Comparison of ENCODE assay signal across 10 cellular contexts in genomic region chr11:44593194-44593593, GRCh38. TPM values are rescaled to one million over a fixed set of nuclear protein-coding genes. Genes with fewer than 3 reads are reported as not detected.
DNase-seq lines count a peak whose midpoint lies in the region; ATAC-seq, FAIRE-seq and TF ChIP-seq lines count a peak whose summit lies in the region.
"Had no signal": no experiment of that assay in that cellular context is flagged by ENCODE, and none has a peak within 500 bp of the region (broad histone marks: within the 10 kb centered on the region; RNA-seq: fewer than 3 reads in every experiment).

No MANE protein-coding gene starts in this region.

- no peak for TF ChIP-seq POLR2A in Peyer's patch (IDR thresholded peaks at IDR 0.05)

- H3K27ac ChIP-seq in HL-60 (replicated peaks) = peak overlapping the region; percentile 56; the same call in 1 of the 2 replicates
- peak overlapping the region; percentile 33 for H3K27ac ChIP-seq in keratinocyte (ENCODE audit: control insufficient read depth, insufficient read depth, low read length)
- H3K27ac ChIP-seq in skin epidermis = peak overlapping the region in 12 of 21 experiments; percentile 2 to 86 (median 64)
- peak overlapping the region in 2 of 4 donors; percentile 53 to 55 for H3K27ac ChIP-seq in Peyer's patch

- no peak for ATAC-seq in activated T-helper 17 cell treated with anti-CD3 and anti-CD28 coated beads, Interleukin-2, amount 50 U/mL, for 72 hours (replicated peaks)
- no peak for ATAC-seq in HG02852 (IDR thresholded peaks at IDR 0.05; ENCODE audit: unreplicated experiment)

- H3K4me1 Mint-ChIP-seq in activated T-helper 17 cell treated with anti-CD3 and anti-CD28 coated beads, Interleukin-2, amount 50 U/mL, for 72 hours = peaks cover 78% of the 10 kb centered on the region

- dilution Hi-C loops in keratinocyte (cut with MboI; ENCODE audit: extremely low pct_ligation_motif_present, low sequenced_read_pairs) = no loop called here

- peaks cover 4% of the 10 kb centered on the region for H4K20me1 ChIP-seq in keratinocyte (ENCODE audit: control insufficient read depth, extremely low read depth, insufficient read depth, low read length)

- H3K36me3 Mint-ChIP-seq in activated T-helper 17 cell treated with anti-CD3 and anti-CD28 coated beads, Interleukin-2, amount 50 U/mL, for 72 hours (ENCODE audit: low read depth) = peaks cover 100% of the 10 kb centered on the region

- peaks cover 18 to 23% of the 10 kb centered on the region in 2 experiments for H3K36me3 ChIP-seq in keratinocyte (ENCODE audit: control insufficient read depth in 2 of 2, extremely low read depth in 1 of 2, insufficient read depth in 2 of 2, low read length in 2 of 2)
- H3K36me3 ChIP-seq in Peyer's patch = peaks cover 0 to 10% (median 0%) of the 10 kb centered on the region in 3 donors

- H3K27me3 ChIP-seq in HL-60 (ENCODE audit: insufficient read depth, poor library complexity, severe bottlenecking) (no peaks in the 10 kb centered on the region), keratinocyte (ENCODE audit: control insufficient read depth, extremely low read depth, insufficient read depth, low read length) (no peaks in the 10 kb centered on the region), Peyer's patch (no peaks in the 10 kb centered on the region)

- FAIRE-seq in keratinocyte (lab: Jason Lieb, UNC) = no peak

- TF ChIP-seq CTCF in HL-60 (IDR thresholded peaks at IDR 0.05; ENCODE audit: insufficient read depth, low read length) (no peak), keratinocyte (optimal IDR thresholded peaks at IDR 0.05 in 1 of 3, IDR thresholded peaks at IDR 0.05 in 1 of 3, conservative IDR thresholded peaks at IDR 0.05 in 1 of 3; ENCODE audit: extremely low read depth in 1 of 3, insufficient read depth in 2 of 3, low read length in 3 of 3) (no peak), Peyer's patch (IDR thresholded peaks at IDR 0.05) (no peak)

- no peaks in the 10 kb centered on the region for H3K79me2 ChIP-seq in keratinocyte (ENCODE audit: control insufficient read depth, insufficient read depth, low read length)

- H3K9me1 ChIP-seq in keratinocyte (ENCODE audit: control insufficient read depth, extremely low read depth, insufficient read depth, low read length) = no peaks in the 10 kb centered on the region

- peak overlapping the region; percentile 95 for H3K27ac Mint-ChIP-seq in activated T-helper 17 cell treated with anti-CD3 and anti-CD28 coated beads, Interleukin-2, amount 50 U/mL, for 72 hours

- no peaks in the 10 kb centered on the region for H3K27me3 Mint-ChIP-seq in activated T-helper 17 cell treated with anti-CD3 and anti-CD28 coated beads, Interleukin-2, amount 50 U/mL, for 72 hours

- H3K9me3 Mint-ChIP-seq in activated T-helper 17 cell treated with anti-CD3 and anti-CD28 coated beads, Interleukin-2, amount 50 U/mL, for 72 hours = no peaks in the 10 kb centered on the region

- DNase-seq in HL-60 (ENCODE audit: low read depth in 1 of 2, low spot score in 1 of 2) (no peak), keratinocyte (ENCODE audit: low read depth, low spot score) (no peak), MV-4-11 (lab: John Stamatoyannopoulos, UW) (no peak), Peyer's patch (no peak), DMS79 treated with DMSO at 0.1 percent for 48 hours (lab: John Stamatoyannopoulos, UW) (no peak)
- DNase-seq: DMS79, MM.1S had no signal

- peaks cover 22% of the 10 kb centered on the region for H3K4me1 ChIP-seq in keratinocyte (ENCODE audit: control insufficient read depth, extremely low read depth, insufficient read depth, low read length)
- H3K4me1 ChIP-seq in Peyer's patch = peaks cover 0 to 52% (median 17%) of the 10 kb centered on the region in 4 donors

- H3K9me3 ChIP-seq in keratinocyte (ENCODE audit: control insufficient read depth, low read depth, low read length) = no peaks in the 10 kb centered on the region
- H3K9me3 ChIP-seq in Peyer's patch = no peaks in the 10 kb centered on the region

- H3K4me2 ChIP-seq in keratinocyte (ENCODE audit: control insufficient read depth, extremely low read depth, insufficient read depth, low read depth, low read length) = peak overlapping the region; percentile 31

- H2AFZ ChIP-seq in keratinocyte (ENCODE audit: control insufficient read depth, low read length) = no peak overlapping the region

- H3K4me3 ChIP-seq in HL-60 (replicated peaks; ENCODE audit: insufficient read depth, low read length) (no peak overlapping the region), keratinocyte (ENCODE audit: control insufficient read depth in 2 of 3, extremely low read depth in 1 of 3, insufficient read depth in 2 of 3, low read depth in 1 of 3, low read length in 3 of 3) (no peak overlapping the region), skin epidermis (no peak overlapping the region), Peyer's patch (no peak overlapping the region)

- peak overlapping the region; percentile 28 for H3K9ac ChIP-seq in keratinocyte (ENCODE audit: control insufficient read depth, extremely low read depth, insufficient read depth, low read length)

- peak overlapping the region; percentile 80 for H3K4me3 Mint-ChIP-seq in activated T-helper 17 cell treated with anti-CD3 and anti-CD28 coated beads, Interleukin-2, amount 50 U/mL, for 72 hours

RNA-seq across cellular contexts. Expression of gene CD82, which starts 27.7 kb away (rescaled TPM):
- total RNA-seq in activated T-helper 17 cell treated with anti-CD3 and anti-CD28 coated beads, Interleukin-2, amount 50 U/mL, for 72 hours = 100 to 1,000 TPM; 147 to 620 TPM
- polyA plus RNA-seq in keratinocyte = 118 to 209 TPM (median 204 TPM) in 3 replicates
- polyA plus RNA-seq in keratinocyte (2011; ENCODE audit: low read depth) = 32.3 TPM
- polyA plus RNA-seq in keratinocyte (2011; cell fraction: cytosol; rRNA removed) = 54.2 and 96.1 TPM in 2 replicates
- polyA plus RNA-seq in keratinocyte (2011; cell fraction: nucleus; rRNA removed) = 291 and 302 TPM in 2 replicates
- 102 and 180 TPM in 2 replicates for polyA plus RNA-seq in keratinocyte (2012; ENCODE audit: low replicate concordance)
- 136 to 381 TPM (median 165 TPM) in 3 replicates for polyA minus RNA-seq in keratinocyte
- 148 TPM for polyA minus RNA-seq in keratinocyte (2011; cell fraction: cytosol; rRNA and poly(A)+ RNA removed)
- polyA minus RNA-seq in keratinocyte (2011; cell fraction: nucleus; rRNA and poly(A)+ RNA removed) = 171 and 244 TPM in 2 replicates
- 100 to 1,000 TPM in 1 of 4 donors, 10 to 100 TPM in 3; 40.4 to 140 (median 78.4) TPM for total RNA-seq in Peyer's patch
